9 cellular contexts compared by ENCODE assay signal in genomic region chr18:76445275-76445674, GRCh38. TPM values are rescaled to one million over a fixed set of nuclear protein-coding genes. Genes with fewer than 3 reads are reported as not detected.
DNase-seq lines count a peak whose midpoint lies in the region; FAIRE-seq and TF ChIP-seq lines count a peak whose summit lies in the region.
"Had no signal": no experiment of that assay in that cellular context is flagged by ENCODE, and none has a peak within 500 bp of the region (broad histone marks: within the 10 kb centered on the region; RNA-seq: fewer than 3 reads in every experiment).

No MANE protein-coding gene starts in this region.

- H3K9me3 ChIP-seq in kidney (ENCODE audit: control insufficient read depth in 1 of 2, low read length in 2 of 2) (no peaks in the 10 kb centered on the region), transverse colon (no peaks in the 10 kb centered on the region)

- H3K4me3 ChIP-seq in kidney (ENCODE audit: low read length in 2 of 2) (no peak overlapping the region), transverse colon (no peak overlapping the region)

- CTCF ChIA-PET in GM10248 (lab: Yijun Ruan, JAX), result no interaction called here

- H3K36me3 Mint-ChIP-seq in HFFc6 (ENCODE audit: low read depth) (peaks cover 28% of the 10 kb centered on the region), brain (peaks cover 39% of the 10 kb centered on the region)

- WGBS in transverse colon (ENCODE audit: low coverage in 1 of 2), 2 donors, result 41% methylated on average over 3 of the region's 3 CpGs

- peaks cover 4% of the 10 kb centered on the region; the same call in 1 of the 2 replicates for H3K27me3 Mint-ChIP-seq in HFFc6 (ENCODE audit: insufficient read depth)
- no peaks in the 10 kb centered on the region for H3K27me3 Mint-ChIP-seq in brain

- H3K9ac ChIP-seq in kidney (ENCODE audit: low read length in 2 of 2), result no peak overlapping the region

- DNase-seq in HFFc6 (peak; percentile 88), kidney (no peak), transverse colon (no peak), inferior parietal cortex (ENCODE audit: extremely low spot score) (no peak), NCI-H748 treated with DMSO at 0.1 percent for 48 hours (lab: John Stamatoyannopoulos, UW) (no peak), GM10248 (ENCODE audit: extremely low spot score) (no peak)
- DNase-seq: Right ventricle myocardium superior had no signal

- H3K4me3 Mint-ChIP-seq in HFFc6 (peak overlapping the region; percentile 82), brain (peak overlapping the region in 1 of 5 experiments; percentile 10)

- no peak for TF ChIP-seq EP300 in transverse colon (IDR thresholded peaks at IDR 0.05; ENCODE audit: low read depth)

- H3K36me3 ChIP-seq in kidney (ENCODE audit: control insufficient read depth in 1 of 2, insufficient read depth in 2 of 2, low read length in 2 of 2), result peaks cover 4 to 14% of the 10 kb centered on the region in 2 donors
- peaks cover 0 to 13% (median 6%) of the 10 kb centered on the region in 4 donors for H3K36me3 ChIP-seq in transverse colon

- H3K4me1 Mint-ChIP-seq in HFFc6 (ENCODE audit: low read depth) (peaks cover 73% of the 10 kb centered on the region), brain (peaks cover 78% of the 10 kb centered on the region)

- H3K27ac Mint-ChIP-seq in HFFc6 (peak overlapping the region; percentile 97), brain (peak overlapping the region in 4 of 5 experiments; percentile 26 to 96 (median 66))

- no peak for TF ChIP-seq CTCF in HFFc6 (IDR thresholded peaks at IDR 0.05)
- no peak for TF ChIP-seq CTCF in brain (conservative IDR thresholded peaks at IDR 0.05)
- TF ChIP-seq CTCF in kidney (IDR thresholded peaks at IDR 0.05; ENCODE audit: borderline replicate concordance, extremely low read depth, insufficient read depth), result no peak
- TF ChIP-seq CTCF in transverse colon (IDR thresholded peaks at IDR 0.05), result no peak
- TF ChIP-seq CTCF in GM10248 (IDR thresholded peaks at IDR 0.05; ENCODE audit: control extremely low read depth, extremely low read depth, low read depth, missing control alignments), result no peak

- in situ Hi-C loops in transverse colon (cut with MboI; ENCODE audit: low pct_ligation_motif_present in 1 of 4, low pct_unique_long_range_greater_than_20kb in 1 of 4, low sequenced_read_pairs in 3 of 4), result no loop called here

- H3K9me3 Mint-ChIP-seq in HFFc6, result no peaks in the 10 kb centered on the region
- H3K9me3 Mint-ChIP-seq in brain, result no peaks in the 10 kb centered on the region

- TF ChIP-seq POLR2A in transverse colon (IDR thresholded peaks at IDR 0.05), result no peak

- POLR2A ChIA-PET in GM10248 (lab: Yijun Ruan, JAX), result no interaction called here

- H3K27ac ChIP-seq in kidney (ENCODE audit: low read depth in 2 of 2, low read length in 2 of 2) (no peak overlapping the region), transverse colon (peak overlapping the region; percentile 36 to 56 (median 44))

- intact Hi-C loops in kidney (cut with DNase I), result no loop called here
- intact Hi-C loops in transverse colon (cut with DNase I; ENCODE audit: low total_unique reads), result no loop called here

- H3K4me1 ChIP-seq in kidney (ENCODE audit: control insufficient read depth in 1 of 2, insufficient read depth in 1 of 2, low read depth in 1 of 2, low read length in 2 of 2) (peaks cover 25 to 28% of the 10 kb centered on the region in 2 donors), transverse colon (peaks cover 19 to 56% (median 38%) of the 10 kb centered on the region in 4 donors)

- H3K27me3 ChIP-seq in transverse colon, result no peaks in the 10 kb centered on the region

- peak; percentile 68 for FAIRE-seq in kidney (lab: Jason Lieb, UNC)
- FAIRE-seq: islet of Langerhans had no signal

RNA-seq across cellular contexts. Expression of gene ZNF516, which starts 49.8 kb away (rescaled TPM):
- 10 to 100 TPM; 34.6 to 52.2 (median 42.2) TPM for total RNA-seq in HFFc6 (2021; fragmentation: NEBNext Ultra II Directional; extraction: Animal tissue kit (Norgen Biotek cat#: 25700))
- polyA plus RNA-seq in brain (ENCODE audit: insufficient read depth, low read depth, low replicate concordance) (29.0 TPM), kidney (ENCODE audit: insufficient read depth, low read depth, low replicate concordance) (6.7 TPM)
- total RNA-seq in kidney (28.7 TPM), transverse colon (10 to 100 TPM; 19.4 to 37.8 (median 26.7) TPM)

Comparison
In these comparisons a context has a peak if more than half of its experiments do, and no peak if none do; other contexts are left out.
1. H3K27ac ChIP-seq: peak in transverse colon (4 of 4); none in kidney (0 of 2).